Comparison of ENCODE assay signal across 1 cellular context in the genomic region with DNA sequence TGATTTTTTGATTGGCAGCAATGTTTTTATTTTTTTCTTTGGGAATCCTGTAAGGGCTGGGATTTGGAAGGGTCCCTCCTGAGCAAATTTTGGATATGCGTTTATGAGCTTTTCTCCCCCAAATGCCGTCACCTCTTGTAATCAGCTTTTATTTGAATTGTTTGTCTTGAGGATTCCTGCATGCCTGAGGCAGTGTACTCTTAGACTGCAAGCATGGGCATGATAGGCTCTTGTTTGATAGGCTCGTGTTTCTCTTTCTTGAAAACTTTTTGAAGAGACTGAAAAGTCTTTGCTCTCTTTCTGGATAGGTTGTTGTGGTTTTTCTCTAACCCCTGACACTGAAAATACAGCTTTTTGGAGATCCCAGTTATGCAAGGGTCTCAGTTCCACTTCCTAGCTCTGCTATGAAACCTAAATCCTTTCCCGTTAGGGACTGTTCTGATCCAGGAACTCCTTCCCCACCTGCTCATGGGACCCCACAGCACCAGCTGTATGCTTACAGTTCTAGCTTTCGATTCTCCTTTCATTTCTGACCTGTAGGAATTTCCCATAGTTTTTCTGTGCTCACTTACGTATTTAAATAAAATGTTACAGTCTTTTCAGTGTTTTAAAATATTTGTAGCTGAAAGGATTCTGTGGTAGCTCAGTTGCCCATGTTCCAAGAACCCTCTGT.
TF ChIP-seq lines count a peak whose summit lies in the region.

No MANE protein-coding gene starts in this region.

TF ChIP-seq in GM23338, 12 proteins besides CTCF, POLR2A, EP300 and RAD21 (continued from another document):
- TF ChIP-seq, protein P1, sequence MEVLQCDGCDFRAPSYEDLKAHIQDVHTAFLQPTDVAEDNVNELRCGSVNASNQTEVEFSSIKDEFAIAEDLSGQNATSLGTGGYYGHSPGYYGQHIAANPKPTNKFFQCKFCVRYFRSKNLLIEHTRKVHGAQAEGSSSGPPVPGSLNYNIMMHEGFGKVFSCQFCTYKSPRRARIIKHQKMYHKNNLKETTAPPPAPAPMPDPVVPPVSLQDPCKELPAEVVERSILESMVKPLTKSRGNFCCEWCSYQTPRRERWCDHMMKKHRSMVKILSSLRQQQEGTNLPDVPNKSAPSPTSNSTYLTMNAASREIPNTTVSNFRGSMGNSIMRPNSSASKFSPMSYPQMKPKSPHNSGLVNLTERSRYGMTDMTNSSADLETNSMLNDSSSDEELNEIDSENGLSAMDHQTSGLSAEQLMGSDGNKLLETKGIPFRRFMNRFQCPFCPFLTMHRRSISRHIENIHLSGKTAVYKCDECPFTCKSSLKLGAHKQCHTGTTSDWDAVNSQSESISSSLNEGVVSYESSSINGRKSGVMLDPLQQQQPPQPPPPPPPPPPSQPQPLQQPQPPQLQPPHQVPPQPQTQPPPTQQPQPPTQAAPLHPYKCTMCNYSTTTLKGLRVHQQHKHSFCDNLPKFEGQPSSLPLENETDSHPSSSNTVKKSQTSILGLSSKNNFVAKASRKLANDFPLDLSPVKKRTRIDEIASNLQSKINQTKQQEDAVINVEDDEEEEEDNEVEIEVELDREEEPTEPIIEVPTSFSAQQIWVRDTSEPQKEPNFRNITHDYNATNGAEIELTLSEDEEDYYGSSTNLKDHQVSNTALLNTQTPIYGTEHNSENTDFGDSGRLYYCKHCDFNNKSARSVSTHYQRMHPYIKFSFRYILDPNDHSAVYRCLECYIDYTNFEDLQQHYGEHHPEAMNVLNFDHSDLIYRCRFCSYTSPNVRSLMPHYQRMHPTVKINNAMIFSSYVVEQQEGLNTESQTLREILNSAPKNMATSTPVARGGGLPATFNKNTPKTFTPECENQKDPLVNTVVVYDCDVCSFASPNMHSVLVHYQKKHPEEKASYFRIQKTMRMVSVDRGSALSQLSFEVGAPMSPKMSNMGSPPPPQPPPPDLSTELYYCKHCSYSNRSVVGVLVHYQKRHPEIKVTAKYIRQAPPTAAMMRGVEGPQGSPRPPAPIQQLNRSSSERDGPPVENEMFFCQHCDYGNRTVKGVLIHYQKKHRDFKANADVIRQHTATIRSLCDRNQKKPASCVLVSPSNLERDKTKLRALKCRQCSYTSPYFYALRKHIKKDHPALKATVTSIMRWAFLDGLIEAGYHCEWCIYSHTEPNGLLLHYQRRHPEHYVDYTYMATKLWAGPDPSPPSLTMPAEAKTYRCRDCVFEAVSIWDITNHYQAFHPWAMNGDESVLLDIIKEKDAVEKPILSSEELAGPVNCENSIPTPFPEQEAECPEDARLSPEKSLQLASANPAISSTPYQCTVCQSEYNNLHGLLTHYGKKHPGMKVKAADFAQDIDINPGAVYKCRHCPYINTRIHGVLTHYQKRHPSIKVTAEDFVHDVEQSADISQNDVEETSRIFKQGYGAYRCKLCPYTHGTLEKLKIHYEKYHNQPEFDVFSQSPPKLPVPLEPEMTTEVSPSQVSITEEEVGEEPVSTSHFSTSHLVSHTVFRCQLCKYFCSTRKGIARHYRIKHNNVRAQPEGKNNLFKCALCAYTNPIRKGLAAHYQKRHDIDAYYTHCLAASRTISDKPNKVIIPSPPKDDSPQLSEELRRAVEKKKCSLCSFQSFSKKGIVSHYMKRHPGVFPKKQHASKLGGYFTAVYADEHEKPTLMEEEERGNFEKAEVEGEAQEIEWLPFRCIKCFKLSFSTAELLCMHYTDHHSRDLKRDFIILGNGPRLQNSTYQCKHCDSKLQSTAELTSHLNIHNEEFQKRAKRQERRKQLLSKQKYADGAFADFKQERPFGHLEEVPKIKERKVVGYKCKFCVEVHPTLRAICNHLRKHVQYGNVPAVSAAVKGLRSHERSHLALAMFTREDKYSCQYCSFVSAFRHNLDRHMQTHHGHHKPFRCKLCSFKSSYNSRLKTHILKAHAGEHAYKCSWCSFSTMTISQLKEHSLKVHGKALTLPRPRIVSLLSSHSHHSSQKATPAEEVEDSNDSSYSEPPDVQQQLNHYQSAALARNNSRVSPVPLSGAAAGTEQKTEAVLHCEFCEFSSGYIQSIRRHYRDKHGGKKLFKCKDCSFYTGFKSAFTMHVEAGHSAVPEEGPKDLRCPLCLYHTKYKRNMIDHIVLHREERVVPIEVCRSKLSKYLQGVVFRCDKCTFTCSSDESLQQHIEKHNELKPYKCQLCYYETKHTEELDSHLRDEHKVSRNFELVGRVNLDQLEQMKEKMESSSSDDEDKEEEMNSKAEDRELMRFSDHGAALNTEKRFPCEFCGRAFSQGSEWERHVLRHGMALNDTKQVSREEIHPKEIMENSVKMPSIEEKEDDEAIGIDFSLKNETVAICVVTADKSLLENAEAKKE (CRISPR knock-in tag; IDR thresholded peaks at IDR 0.05), result no peak
- TF ChIP-seq EZH2phosphoT487 (IDR thresholded peaks at IDR 0.05; ENCODE audit: unreplicated experiment) (no peak), POLR2AphosphoS5 (IDR thresholded peaks at IDR 0.05; ENCODE audit: low read depth) (no peak), ZNF331 (CRISPR knock-in tag; IDR thresholded peaks at IDR 0.05; ENCODE audit: low read depth) (no peak), STAT1 (IDR thresholded peaks at IDR 0.05; ENCODE audit: unreplicated experiment) (no peak), CREB1 (CRISPR knock-in tag; IDR thresholded peaks at IDR 0.05; ENCODE audit: low read depth) (no peak), NANOG (IDR thresholded peaks at IDR 0.05; ENCODE audit: borderline replicate concordance) (no peak), EZH2 (IDR thresholded peaks at IDR 0.05; ENCODE audit: low read depth, unreplicated experiment) (no peak), JUNB (IDR thresholded peaks at IDR 0.05; ENCODE audit: unreplicated experiment) (no peak)
- TF ChIP-seq, protein P2, sequence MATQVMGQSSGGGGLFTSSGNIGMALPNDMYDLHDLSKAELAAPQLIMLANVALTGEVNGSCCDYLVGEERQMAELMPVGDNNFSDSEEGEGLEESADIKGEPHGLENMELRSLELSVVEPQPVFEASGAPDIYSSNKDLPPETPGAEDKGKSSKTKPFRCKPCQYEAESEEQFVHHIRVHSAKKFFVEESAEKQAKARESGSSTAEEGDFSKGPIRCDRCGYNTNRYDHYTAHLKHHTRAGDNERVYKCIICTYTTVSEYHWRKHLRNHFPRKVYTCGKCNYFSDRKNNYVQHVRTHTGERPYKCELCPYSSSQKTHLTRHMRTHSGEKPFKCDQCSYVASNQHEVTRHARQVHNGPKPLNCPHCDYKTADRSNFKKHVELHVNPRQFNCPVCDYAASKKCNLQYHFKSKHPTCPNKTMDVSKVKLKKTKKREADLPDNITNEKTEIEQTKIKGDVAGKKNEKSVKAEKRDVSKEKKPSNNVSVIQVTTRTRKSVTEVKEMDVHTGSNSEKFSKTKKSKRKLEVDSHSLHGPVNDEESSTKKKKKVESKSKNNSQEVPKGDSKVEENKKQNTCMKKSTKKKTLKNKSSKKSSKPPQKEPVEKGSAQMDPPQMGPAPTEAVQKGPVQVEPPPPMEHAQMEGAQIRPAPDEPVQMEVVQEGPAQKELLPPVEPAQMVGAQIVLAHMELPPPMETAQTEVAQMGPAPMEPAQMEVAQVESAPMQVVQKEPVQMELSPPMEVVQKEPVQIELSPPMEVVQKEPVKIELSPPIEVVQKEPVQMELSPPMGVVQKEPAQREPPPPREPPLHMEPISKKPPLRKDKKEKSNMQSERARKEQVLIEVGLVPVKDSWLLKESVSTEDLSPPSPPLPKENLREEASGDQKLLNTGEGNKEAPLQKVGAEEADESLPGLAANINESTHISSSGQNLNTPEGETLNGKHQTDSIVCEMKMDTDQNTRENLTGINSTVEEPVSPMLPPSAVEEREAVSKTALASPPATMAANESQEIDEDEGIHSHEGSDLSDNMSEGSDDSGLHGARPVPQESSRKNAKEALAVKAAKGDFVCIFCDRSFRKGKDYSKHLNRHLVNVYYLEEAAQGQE (IDR thresholded peaks at IDR 0.05; ENCODE audit: unreplicated experiment), result no peak
TF ChIP-seq in GM23338: peak in this region for 0.
